Comparison of ENCODE assay signal across 13 cellular contexts in genomic region chr20:24868396-24868927, GRCh38.
DNase-seq lines count a peak whose midpoint lies in the region; ATAC-seq and TF ChIP-seq lines count a peak whose summit lies in the region.
"Had no signal": no experiment of that assay in that cellular context is flagged by ENCODE, and none has a peak within 500 bp of the region (broad histone marks: within the 10 kb centered on the region; RNA-seq: fewer than 3 reads in every experiment).

No MANE protein-coding gene starts in this region.

- TF ChIP-seq CTCF in IMR-90 (conservative IDR thresholded peaks at IDR 0.05; ENCODE audit: low read depth, low read length) (no peak), osteoblast (IDR thresholded peaks at IDR 0.05; ENCODE audit: extremely low read depth, low read depth, low read length) (no peak), PC-9 (conservative IDR thresholded peaks at IDR 0.05) (no peak), testis (IDR thresholded peaks at IDR 0.05) (no peak)

- 67% methylated on average over 8 of the region's 10 CpGs; no CpG with 5 or more reads in 1 of the 2 experiments for WGBS in IMR-90 (ENCODE audit: extremely low coverage in 2 of 2, insufficient read length in 1 of 2), 2 experiments
- 89 to 91% methylated on average over 8 to 10 of the region's 10 CpGs for WGBS in testis, 2 donors

- CTCF ChIA-PET in IMR-90 (lab: Yijun Ruan, JAX) (no interaction called here), PC-9 (lab: Charles Lee) (interaction anchor here (0.6 kb wide), 1 partner anchor 15 kb away, joined by 4 read pairs; no protein-coding TSS in a partner anchor)

- POLR2A ChIA-PET in IMR-90 (lab: Charles Lee; ENCODE audit: unreplicated experiment) (no interaction called here), PC-9 (lab: Charles Lee; ENCODE audit: unreplicated experiment) (no interaction called here)

- H3K9ac ChIP-seq in IMR-90 (ENCODE audit: low read depth, low read length): no peak overlapping the region
- H3K9ac ChIP-seq: GM23248 had no signal

- H3K4me3 ChIP-seq in IMR-90 (ENCODE audit: insufficient read depth, low read depth, low read length) (no peak overlapping the region), osteoblast (ENCODE audit: insufficient read depth, low read length) (no peak overlapping the region), PC-9 (no peak overlapping the region), testis (no peak overlapping the region)
- H3K4me3 ChIP-seq: A549, GM23248 had no signal

- H3K79me2 ChIP-seq in osteoblast (ENCODE audit: insufficient read depth, low read length) (no peaks in the 10 kb centered on the region), PC-9 (ENCODE audit: low read depth) (no peaks in the 10 kb centered on the region)

- H4K5ac ChIP-seq in IMR-90 (ENCODE audit: low read depth, low read length): no peak overlapping the region

- no peak overlapping the region for H3K4me2 ChIP-seq in IMR-90 (ENCODE audit: low read depth, low read length)
- no peak overlapping the region for H3K4me2 ChIP-seq in osteoblast (ENCODE audit: insufficient read depth, low read length)
- H3K4me2 ChIP-seq in PC-9: no peak overlapping the region
- H3K4me2 ChIP-seq: A549 had no signal

- H2AFZ ChIP-seq in IMR-90 (replicated peaks; ENCODE audit: low read length, poor library complexity) (peak overlapping the region; percentile 37), osteoblast (ENCODE audit: low read length) (no peak overlapping the region), PC-9 (no peak overlapping the region)
- H2AFZ ChIP-seq: GM23248 had no signal

- H3K18ac ChIP-seq in IMR-90 (ENCODE audit: low read depth, low read length): no peak overlapping the region

- H4K20me1 ChIP-seq in IMR-90 (ENCODE audit: insufficient read depth, low read length): no peaks in the 10 kb centered on the region
- H4K20me1 ChIP-seq in osteoblast (ENCODE audit: insufficient read depth, low read length): no peaks in the 10 kb centered on the region
- no peaks in the 10 kb centered on the region for H4K20me1 ChIP-seq in PC-9 (ENCODE audit: insufficient read depth)

- TF ChIP-seq POLR2A in IMR-90 (IDR thresholded peaks at IDR 0.05; ENCODE audit: low read depth, low read length) (no peak), testis (IDR thresholded peaks at IDR 0.05) (no peak)

- in situ Hi-C loops in IMR-90 (cut with MboI; ENCODE audit: low sequenced_read_pairs): no loop called here

- no peak overlapping the region for H4K91ac ChIP-seq in IMR-90 (ENCODE audit: insufficient read depth, low read depth, low read length)

- no peaks in the 10 kb centered on the region for H3F3A ChIP-seq in PC-9 (ENCODE audit: insufficient read depth, low read depth)

- H3K9me3 ChIP-seq in IMR-90 (ENCODE audit: control insufficient read depth, insufficient read depth, low read length) (no peaks in the 10 kb centered on the region; the same call in 1 of the 2 replicates), osteoblast (ENCODE audit: low read depth, low read length) (peaks cover 14% of the 10 kb centered on the region), PC-9 (ENCODE audit: insufficient read depth, low read depth) (no peaks in the 10 kb centered on the region), testis (no peaks in the 10 kb centered on the region)
- H3K9me3 ChIP-seq: BE2C had no signal

- no peak overlapping the region for H3K14ac ChIP-seq in IMR-90 (replicated peaks; ENCODE audit: low read depth, low read length)

- no peak overlapping the region for H2AK5ac ChIP-seq in IMR-90 (ENCODE audit: low read depth, low read length)

- BruUV-seq in IMR-90 (replicated peaks; lab: Mats Ljungman, UMichigan): no TSS peak
- no TSS peak for BruUV-seq in PC-9 (replicated peaks; lab: Mats Ljungman, UMichigan)

- H3K27me3 ChIP-seq in IMR-90 (ENCODE audit: control insufficient read depth, insufficient read depth, low read length): peaks cover 6% of the 10 kb centered on the region; the same call in 1 of the 2 replicates
- H3K27me3 ChIP-seq in osteoblast (ENCODE audit: insufficient read depth, low read length): peaks cover 25% of the 10 kb centered on the region
- H3K27me3 ChIP-seq in PC-9 (ENCODE audit: insufficient read depth, low read depth): no peaks in the 10 kb centered on the region; the same call in 1 of the 2 replicates
- no peaks in the 10 kb centered on the region for H3K27me3 ChIP-seq in testis
- H3K27me3 ChIP-seq: BE2C had no signal

- no peaks in the 10 kb centered on the region for H3K9me1 ChIP-seq in IMR-90 (ENCODE audit: insufficient read depth, low read length)

- dilution Hi-C loops in IMR-90 (cut with HindIII; ENCODE audit: low sequenced_read_pairs, unreplicated experiment): no loop called here

- DNase-seq in IMR-90: no peak
- DNase-seq in RPMI7951 (ENCODE audit: low read depth): peak; percentile 47
- DNase-seq in osteoblast (ENCODE audit: insufficient read length, low spot score, missing footprints): peak; percentile 42
- no peak for DNase-seq in PC-9
- DNase-seq in NCI-H69 (lab: John Stamatoyannopoulos, UW): no peak
- no peak for DNase-seq in testis
- DNase-seq: BE2C; CD4-positive, alpha-beta memory T cell; DMS79; GF-D8; GM23248 had no signal

- no peaks in the 10 kb centered on the region for H3K4me1 ChIP-seq in IMR-90 (ENCODE audit: control insufficient read depth, insufficient read depth, low read length)
- H3K4me1 ChIP-seq in osteoblast (ENCODE audit: insufficient read depth, low read length): peaks cover 6% of the 10 kb centered on the region
- H3K4me1 ChIP-seq in PC-9 (replicated peaks; ENCODE audit: insufficient read depth): no peaks in the 10 kb centered on the region
- peaks cover 25% of the 10 kb centered on the region for H3K4me1 ChIP-seq in testis
- H3K4me1 ChIP-seq: A549 had no signal

- no peak overlapping the region for H3K23ac ChIP-seq in IMR-90 (ENCODE audit: low read depth, low read length)

- no peak overlapping the region for H2AK9ac ChIP-seq in IMR-90 (replicated peaks; ENCODE audit: low read depth, low read length, poor library complexity)

- no peak overlapping the region for H3K4ac ChIP-seq in IMR-90 (ENCODE audit: low read depth, low read length)

- H2BK20ac ChIP-seq in IMR-90 (ENCODE audit: low read depth, low read length): no peak overlapping the region

- intact Hi-C loops in IMR-90 (cut with micrococcal nuclease): no loop called here
- intact Hi-C loops in PC-9 (cut with micrococcal nuclease; ENCODE audit: unreplicated experiment): loop anchor here (5.0 kb wide), 1 partner anchor 94 kb away; no protein-coding TSS in a partner anchor
- intact Hi-C loops in testis (cut with DNase I; ENCODE audit: low total_unique reads): no loop called here

- no peak overlapping the region for H2BK15ac ChIP-seq in IMR-90 (ENCODE audit: low read depth, low read length)

- TF ChIP-seq RAD21 in IMR-90 (IDR thresholded peaks at IDR 0.05; ENCODE audit: low read length): no peak

- H2BK5ac ChIP-seq in IMR-90 (ENCODE audit: low read depth, low read length, poor library complexity, severe bottlenecking): no peak overlapping the region

- no peak for ATAC-seq in IMR-90 (ENCODE audit: low read depth)
- ATAC-seq: A549 had no signal

- H3K79me1 ChIP-seq in IMR-90 (ENCODE audit: low read depth in 1 of 2, low read length in 2 of 2): no peaks in the 10 kb centered on the region

- H3K56ac ChIP-seq in IMR-90 (ENCODE audit: extremely low read depth, insufficient read depth, low read length): no peak overlapping the region

- no peak overlapping the region for H2BK120ac ChIP-seq in IMR-90 (ENCODE audit: low read depth, low read length)

- H4K8ac ChIP-seq in IMR-90 (ENCODE audit: low read depth in 2 of 2, low read length in 2 of 2): no peak overlapping the region

- H3K27ac ChIP-seq in IMR-90 (ENCODE audit: insufficient read depth, low read length) (no peak overlapping the region), osteoblast (ENCODE audit: low read depth, low read length) (no peak overlapping the region), PC-9 (no peak overlapping the region), testis (no peak overlapping the region)
- H3K27ac ChIP-seq: A549, C4-2B, GM23248 had no signal

- H3K36me3 ChIP-seq in IMR-90 (ENCODE audit: control insufficient read depth, insufficient read depth, low read length) (no peaks in the 10 kb centered on the region), osteoblast (ENCODE audit: insufficient read depth, low read length) (no peaks in the 10 kb centered on the region), PC-9 (ENCODE audit: low read depth) (no peaks in the 10 kb centered on the region), testis (ENCODE audit: low read depth, missing control alignments) (no peaks in the 10 kb centered on the region)
- H3K36me3 ChIP-seq: BE2C had no signal

- no peaks in the 10 kb centered on the region for H3K9me2 ChIP-seq in PC-9 (ENCODE audit: insufficient read depth)

TF ChIP-seq in IMR-90, 13 proteins besides CTCF, POLR2A, EP300 and RAD21 (continues in another document):
- TF ChIP-seq MXI1 (IDR thresholded peaks at IDR 0.05; ENCODE audit: borderline replicate concordance, low read depth, low read length) (no peak), CEBPB (IDR thresholded peaks at IDR 0.05; ENCODE audit: low read depth, low read length) (no peak), CHD1 (IDR thresholded peaks at IDR 0.05; ENCODE audit: low read depth, low read length) (no peak), RFX5 (IDR thresholded peaks at IDR 0.05; ENCODE audit: low read depth, low read length) (no peak), USF2 (IDR thresholded peaks at IDR 0.05; ENCODE audit: low read depth, low read length) (no peak), MAFK (IDR thresholded peaks at IDR 0.05; ENCODE audit: low read depth, low read length) (no peak), NFE2L2 (IDR thresholded peaks at IDR 0.05; ENCODE audit: low read depth, low read length) (no peak), MAZ (IDR thresholded peaks at IDR 0.05; ENCODE audit: borderline replicate concordance, low read depth, low read length) (no peak), FOS (IDR thresholded peaks at IDR 0.05; ENCODE audit: low read depth, low read length) (no peak), BHLHE40 (IDR thresholded peaks at IDR 0.05; ENCODE audit: low read depth, low read length) (no peak)

Comparison
In these comparisons a context has a peak if more than half of its experiments do, and no peak if none do; other contexts are left out.
1. DNase-seq: peak in RPMI7951 (single experiment) and osteoblast (single experiment); none in IMR-90 (single experiment), PC-9 (0 of 2), NCI-H69 (single experiment) and testis (single experiment).